1 cellular context compared by ENCODE assay signal in genomic region chr15:31871159-31871886, GRCh38.
TF ChIP-seq lines count a peak whose summit lies in the region.

No MANE protein-coding gene starts in this region.

TF ChIP-seq in SK-N-SH, 30 proteins besides CTCF, POLR2A, EP300 and RAD21 (continued from another document):
- TF ChIP-seq, protein P1, sequence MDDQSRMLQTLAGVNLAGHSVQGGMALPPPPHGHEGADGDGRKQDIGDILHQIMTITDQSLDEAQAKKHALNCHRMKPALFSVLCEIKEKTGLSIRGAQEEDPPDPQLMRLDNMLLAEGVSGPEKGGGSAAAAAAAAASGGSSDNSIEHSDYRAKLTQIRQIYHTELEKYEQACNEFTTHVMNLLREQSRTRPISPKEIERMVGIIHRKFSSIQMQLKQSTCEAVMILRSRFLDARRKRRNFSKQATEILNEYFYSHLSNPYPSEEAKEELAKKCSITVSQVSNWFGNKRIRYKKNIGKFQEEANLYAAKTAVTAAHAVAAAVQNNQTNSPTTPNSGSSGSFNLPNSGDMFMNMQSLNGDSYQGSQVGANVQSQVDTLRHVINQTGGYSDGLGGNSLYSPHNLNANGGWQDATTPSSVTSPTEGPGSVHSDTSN (IDR thresholded peaks at IDR 0.05) = no peak
- TF ChIP-seq MEF2A (IDR thresholded peaks at IDR 0.05; ENCODE audit: borderline replicate concordance, low read depth) = no peak
- TF ChIP-seq RFX5 (IDR thresholded peaks at IDR 0.05; ENCODE audit: low read length) = no peak
- TF ChIP-seq TCF12 (IDR thresholded peaks at IDR 0.05) = no peak
- TF ChIP-seq NFIC (IDR thresholded peaks at IDR 0.05; ENCODE audit: borderline replicate concordance) = no peak
- no peak for TF ChIP-seq FOXJ3 (CRISPR knock-in tag; IDR thresholded peaks at IDR 0.05)
- no peak for TF ChIP-seq TAF1 (IDR thresholded peaks at IDR 0.05; ENCODE audit: borderline replicate concordance, low read depth, low read length)
- TF ChIP-seq FOSL2 (IDR thresholded peaks at IDR 0.05; ENCODE audit: borderline replicate concordance, low read depth) = no peak
- no peak for TF ChIP-seq POLR2AphosphoS5 (IDR thresholded peaks at IDR 0.05; ENCODE audit: low read depth, low read length)
- TF ChIP-seq, protein P2, sequence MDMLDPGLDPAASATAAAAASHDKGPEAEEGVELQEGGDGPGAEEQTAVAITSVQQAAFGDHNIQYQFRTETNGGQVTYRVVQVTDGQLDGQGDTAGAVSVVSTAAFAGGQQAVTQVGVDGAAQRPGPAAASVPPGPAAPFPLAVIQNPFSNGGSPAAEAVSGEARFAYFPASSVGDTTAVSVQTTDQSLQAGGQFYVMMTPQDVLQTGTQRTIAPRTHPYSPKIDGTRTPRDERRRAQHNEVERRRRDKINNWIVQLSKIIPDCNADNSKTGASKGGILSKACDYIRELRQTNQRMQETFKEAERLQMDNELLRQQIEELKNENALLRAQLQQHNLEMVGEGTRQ (IDR thresholded peaks at IDR 0.05; ENCODE audit: borderline replicate concordance, low read depth, low read length) = no peak
- TF ChIP-seq RCOR1 (IDR thresholded peaks at IDR 0.05; ENCODE audit: low read length) = no peak
- no peak for TF ChIP-seq TEAD4 (IDR thresholded peaks at IDR 0.05; ENCODE audit: borderline replicate concordance, insufficient read depth)
- TF ChIP-seq MXI1 (IDR thresholded peaks at IDR 0.05; ENCODE audit: low read depth, low read length) = no peak
- no peak for TF ChIP-seq REST (IDR thresholded peaks at IDR 0.05; ENCODE audit: low read depth, low read length)
- TF ChIP-seq JUND (IDR thresholded peaks at IDR 0.05) = no peak
- TF ChIP-seq, protein P3, sequence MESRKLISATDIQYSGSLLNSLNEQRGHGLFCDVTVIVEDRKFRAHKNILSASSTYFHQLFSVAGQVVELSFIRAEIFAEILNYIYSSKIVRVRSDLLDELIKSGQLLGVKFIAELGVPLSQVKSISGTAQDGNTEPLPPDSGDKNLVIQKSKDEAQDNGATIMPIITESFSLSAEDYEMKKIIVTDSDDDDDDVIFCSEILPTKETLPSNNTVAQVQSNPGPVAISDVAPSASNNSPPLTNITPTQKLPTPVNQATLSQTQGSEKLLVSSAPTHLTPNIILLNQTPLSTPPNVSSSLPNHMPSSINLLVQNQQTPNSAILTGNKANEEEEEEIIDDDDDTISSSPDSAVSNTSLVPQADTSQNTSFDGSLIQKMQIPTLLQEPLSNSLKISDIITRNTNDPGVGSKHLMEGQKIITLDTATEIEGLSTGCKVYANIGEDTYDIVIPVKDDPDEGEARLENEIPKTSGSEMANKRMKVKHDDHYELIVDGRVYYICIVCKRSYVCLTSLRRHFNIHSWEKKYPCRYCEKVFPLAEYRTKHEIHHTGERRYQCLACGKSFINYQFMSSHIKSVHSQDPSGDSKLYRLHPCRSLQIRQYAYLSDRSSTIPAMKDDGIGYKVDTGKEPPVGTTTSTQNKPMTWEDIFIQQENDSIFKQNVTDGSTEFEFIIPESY (IDR thresholded peaks at IDR 0.05; ENCODE audit: borderline replicate concordance, low read depth) = no peak
- TF ChIP-seq NRF1 (IDR thresholded peaks at IDR 0.05; ENCODE audit: low read depth, low read length) = no peak
- no peak for TF ChIP-seq EZH2phosphoT487 (IDR thresholded peaks at IDR 0.05; ENCODE audit: borderline replicate concordance, low read depth)
TF ChIP-seq in SK-N-SH: peak in this region for 0.
